Comparison of ENCODE assay signal across 21 cellular contexts in the genomic region with DNA sequence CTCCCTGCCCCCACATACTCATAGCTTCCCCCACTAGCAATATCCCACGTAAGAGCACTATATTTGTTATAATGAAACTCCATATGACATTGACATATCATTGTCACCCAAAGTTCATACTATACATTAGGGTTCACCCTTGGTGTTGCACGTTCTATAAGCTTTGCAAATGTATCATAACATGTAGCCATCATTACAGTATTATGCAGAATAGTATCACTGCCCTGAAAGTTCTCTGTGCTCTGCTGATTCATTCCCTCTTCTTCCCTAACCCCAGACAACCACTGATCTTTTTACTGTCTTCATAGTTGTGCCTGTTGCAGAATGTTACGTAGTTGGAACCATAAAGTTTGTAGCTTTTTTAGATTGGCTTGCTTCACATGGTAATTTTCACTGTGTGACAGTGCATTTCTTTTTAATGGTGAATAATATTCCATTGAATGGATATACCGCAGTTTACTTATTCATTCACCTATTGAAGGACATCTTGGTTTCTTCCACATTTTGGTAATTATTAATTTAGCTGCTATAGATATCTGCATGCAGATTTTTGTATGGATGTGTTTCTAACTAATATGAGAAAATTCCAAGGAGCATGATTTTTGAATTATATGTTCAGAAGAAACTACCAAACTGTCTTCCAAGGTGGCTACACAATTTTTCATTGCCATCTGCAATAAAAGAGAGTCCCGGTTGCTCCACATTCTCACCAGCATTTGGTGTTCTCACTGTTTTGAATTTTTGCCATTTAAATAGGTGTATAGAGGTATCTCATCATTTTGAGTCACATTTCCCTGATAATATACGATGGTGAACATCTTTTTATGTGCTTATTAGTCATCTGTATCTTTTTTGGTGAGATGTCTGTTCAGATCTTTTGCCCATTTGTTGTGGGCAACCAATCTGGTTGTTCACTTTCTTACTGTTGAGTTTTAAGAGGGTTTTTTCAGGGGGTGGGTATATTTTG. TPM values are rescaled to one million over a fixed set of nuclear protein-coding genes. Genes with fewer than 3 reads are reported as not detected.
DNase-seq lines count a peak whose midpoint lies in the region; ATAC-seq, FAIRE-seq and TF ChIP-seq lines count a peak whose summit lies in the region.
"Had no signal": no experiment of that assay in that cellular context is flagged by ENCODE, and none has a peak within 500 bp of the region (broad histone marks: within the 10 kb centered on the region; RNA-seq: fewer than 3 reads in every experiment).

No MANE protein-coding gene starts in this region.

- no peak overlapping the region for H3K4me3 ChIP-seq in neural progenitor cell
- no peak overlapping the region for H3K4me3 ChIP-seq in uterus

- no peak overlapping the region for H3K4me3 Mint-ChIP-seq in activated naive CD8-positive, alpha-beta T cell treated with anti-CD3 and anti-CD28 coated beads, Interleukin-2, amount 50 U/mL, for 24 hours
- no peak overlapping the region for H3K4me3 Mint-ChIP-seq in activated naive CD8-positive, alpha-beta T cell treated with anti-CD3 and anti-CD28 coated beads for 36 hours
- peak overlapping the region; percentile 6 for H3K4me3 Mint-ChIP-seq in neural progenitor cell
- H3K4me3 Mint-ChIP-seq in natural killer cell treated with Interleukin-12 subunit alpha and Interleukin-12 subunit beta and Interleukin-15 and Interleukin-18, amount 100 ng/mL, for 72 hours: no peak overlapping the region
- H3K4me3 Mint-ChIP-seq: activated T-helper 1 cell treated with anti-CD3 and anti-CD28 coated beads, Interleukin-12 subunit alpha, Interleukin-12 subunit beta, Interleukin-2, Interleukin-4 antibody, amounts not matched to agents 30 ng/mL and 10 ng/mL and 1 ng/mL, durations not matched to agents 14 hours and 24 hours and 36 hours; nephron progenitor cell had no signal

- intact Hi-C loops in uterus (cut with DNase I; ENCODE audit: low total_unique reads): no loop called here

- H3F3A ChIP-seq in neural progenitor cell (ENCODE audit: low read depth): peaks cover 17% of the 10 kb centered on the region

- no peaks in the 10 kb centered on the region for H3K27me3 Mint-ChIP-seq in activated naive CD8-positive, alpha-beta T cell treated with anti-CD3 and anti-CD28 coated beads, Interleukin-2, amount 50 U/mL, for 24 hours
- no peaks in the 10 kb centered on the region for H3K27me3 Mint-ChIP-seq in activated naive CD8-positive, alpha-beta T cell treated with anti-CD3 and anti-CD28 coated beads for 36 hours
- no peaks in the 10 kb centered on the region for H3K27me3 Mint-ChIP-seq in neural progenitor cell (ENCODE audit: insufficient read depth, low read depth)
- H3K27me3 Mint-ChIP-seq in natural killer cell treated with Interleukin-12 subunit alpha and Interleukin-12 subunit beta and Interleukin-15 and Interleukin-18, amount 100 ng/mL, for 72 hours: peaks cover 0 to 2% of the 10 kb centered on the region in 2 donors

- H3K79me2 ChIP-seq in neural progenitor cell (ENCODE audit: low read depth): no peaks in the 10 kb centered on the region

- TF ChIP-seq CTCF in neural progenitor cell (IDR thresholded peaks at IDR 0.05) (no peak), uterus (IDR thresholded peaks at IDR 0.05) (no peak)

- no peaks in the 10 kb centered on the region for H3K36me3 Mint-ChIP-seq in activated naive CD8-positive, alpha-beta T cell treated with anti-CD3 and anti-CD28 coated beads, Interleukin-2, amount 50 U/mL, for 24 hours (ENCODE audit: low read depth)
- H3K36me3 Mint-ChIP-seq in activated naive CD8-positive, alpha-beta T cell treated with anti-CD3 and anti-CD28 coated beads for 36 hours: peaks cover 4% of the 10 kb centered on the region
- peaks cover 4% of the 10 kb centered on the region for H3K36me3 Mint-ChIP-seq in neural progenitor cell
- no peaks in the 10 kb centered on the region for H3K36me3 Mint-ChIP-seq in natural killer cell treated with Interleukin-12 subunit alpha and Interleukin-12 subunit beta and Interleukin-15 and Interleukin-18, amount 100 ng/mL, for 72 hours

- H3K9ac ChIP-seq in neural progenitor cell: no peak overlapping the region

- H3K9me3 ChIP-seq in neural progenitor cell (ENCODE audit: low read depth) (peaks cover 9% of the 10 kb centered on the region), uterus (no peaks in the 10 kb centered on the region)

- H3K27ac Mint-ChIP-seq in activated naive CD8-positive, alpha-beta T cell treated with anti-CD3 and anti-CD28 coated beads, Interleukin-2, amount 50 U/mL, for 24 hours: no peak overlapping the region
- H3K27ac Mint-ChIP-seq in activated naive CD8-positive, alpha-beta T cell treated with anti-CD3 and anti-CD28 coated beads for 36 hours: no peak overlapping the region
- H3K27ac Mint-ChIP-seq in neural progenitor cell: no peak overlapping the region
- H3K27ac Mint-ChIP-seq in natural killer cell treated with Interleukin-12 subunit alpha and Interleukin-12 subunit beta and Interleukin-15 and Interleukin-18, amount 100 ng/mL, for 72 hours: no peak overlapping the region

- peaks cover 47% of the 10 kb centered on the region for H3K4me1 Mint-ChIP-seq in activated naive CD8-positive, alpha-beta T cell treated with anti-CD3 and anti-CD28 coated beads, Interleukin-2, amount 50 U/mL, for 24 hours
- peaks cover 39% of the 10 kb centered on the region for H3K4me1 Mint-ChIP-seq in activated naive CD8-positive, alpha-beta T cell treated with anti-CD3 and anti-CD28 coated beads for 36 hours
- H3K4me1 Mint-ChIP-seq in neural progenitor cell: peaks cover 13% of the 10 kb centered on the region
- peaks cover 0 to 7% of the 10 kb centered on the region in 2 donors for H3K4me1 Mint-ChIP-seq in natural killer cell treated with Interleukin-12 subunit alpha and Interleukin-12 subunit beta and Interleukin-15 and Interleukin-18, amount 100 ng/mL, for 72 hours (ENCODE audit: low read depth in 2 of 2)

- no peak overlapping the region for H2AFZ ChIP-seq in neural progenitor cell (replicated peaks)

- H3K36me3 ChIP-seq in neural progenitor cell (peaks cover 4% of the 10 kb centered on the region), uterus (no peaks in the 10 kb centered on the region)

- no peak for TF ChIP-seq POLR2A in uterus (IDR thresholded peaks at IDR 0.05)

- H3K27ac ChIP-seq in cingulate gyrus (ENCODE audit: low read depth, low read length) (peak overlapping the region; percentile 47), neural progenitor cell (no peak overlapping the region), uterus (peak overlapping the region; percentile 82 to 98)

- no peak for DNase-seq in activated naive CD8-positive, alpha-beta T cell treated with anti-CD3 and anti-CD28 coated beads, Interleukin-2, amount 50 U/mL, for 24 hours
- DNase-seq in activated naive CD8-positive, alpha-beta T cell treated with anti-CD3 and anti-CD28 coated beads for 36 hours: no peak
- DNase-seq in neural progenitor cell (ENCODE audit: low spot score) (no peak), uterus (no peak), HuH-7.5 (ENCODE audit: low spot score) (no peak), HTR-8/SVneo (ENCODE audit: insufficient read length, low spot score) (no peak)
- DNase-seq in natural killer cell treated with Interleukin-12 subunit alpha and Interleukin-12 subunit beta and Interleukin-15 and Interleukin-18, amount 100 ng/mL, for 72 hours (ENCODE audit: low spot score): no peak
- DNase-seq: amniotic stem cell, cerebellar nuclear complex, H7, hippocampal formation, kidney glomerular epithelial cell, NCI-H1930, NCI-H446, nephron progenitor cell, RPMI8226 had no signal

- H3K4me1 ChIP-seq in neural progenitor cell (peaks cover 14% of the 10 kb centered on the region), uterus (peaks cover 4 to 5% of the 10 kb centered on the region in 2 donors)

- no peak overlapping the region for H3K4me2 ChIP-seq in neural progenitor cell

- ATAC-seq in activated naive CD8-positive, alpha-beta T cell treated with anti-CD3 and anti-CD28 coated beads, Interleukin-2, amount 50 U/mL, for 24 hours: peak; percentile 55
- no peak for ATAC-seq in natural killer cell treated with Interleukin-12 subunit alpha and Interleukin-12 subunit beta and Interleukin-15 and Interleukin-18, amount 100 ng/mL, for 72 hours

- peaks cover 5% of the 10 kb centered on the region for H3K9me3 Mint-ChIP-seq in activated naive CD8-positive, alpha-beta T cell treated with anti-CD3 and anti-CD28 coated beads, Interleukin-2, amount 50 U/mL, for 24 hours
- H3K9me3 Mint-ChIP-seq in activated naive CD8-positive, alpha-beta T cell treated with anti-CD3 and anti-CD28 coated beads for 36 hours: peaks cover 7% of the 10 kb centered on the region
- H3K9me3 Mint-ChIP-seq in neural progenitor cell: peaks cover 14% of the 10 kb centered on the region
- H3K9me3 Mint-ChIP-seq in natural killer cell treated with Interleukin-12 subunit alpha and Interleukin-12 subunit beta and Interleukin-15 and Interleukin-18, amount 100 ng/mL, for 72 hours: no peaks in the 10 kb centered on the region

- no peak for FAIRE-seq in HTR-8/SVneo (lab: Jason Lieb, UNC)
- FAIRE-seq: GM18507, TTC549, urothelium cell line had no signal

- H4K20me1 ChIP-seq in neural progenitor cell (ENCODE audit: low read depth): no peaks in the 10 kb centered on the region

- H3K27me3 ChIP-seq in neural progenitor cell (no peaks in the 10 kb centered on the region), uterus (no peaks in the 10 kb centered on the region)

RNA-seq across cellular contexts. Expression of gene CD200, which starts 59.7 kb away (rescaled TPM):
- 10 to 100 TPM; 32.7 to 33.6 TPM for total RNA-seq in activated naive CD8-positive, alpha-beta T cell treated with anti-CD3 and anti-CD28 coated beads for 36 hours
- total RNA-seq in neural progenitor cell (ENCODE audit: low replicate concordance) (41.5 and 48.4 TPM in 2 replicates), uterus (10 to 100 TPM; 15.6 to 31.8 (median 23.6) TPM)
- total RNA-seq in natural killer cell treated with Interleukin-12 subunit alpha and Interleukin-12 subunit beta and Interleukin-15 and Interleukin-18, amount 100 ng/mL, for 72 hours: under 1 TPM; 0.17 to 0.36 TPM

Comparison
In these comparisons a context has a peak if more than half of its experiments do, and no peak if none do; other contexts are left out.
1. RNA of gene CD200, which starts 59.7 kb away (total RNA-seq): 41.5 to 48.4 TPM in neural progenitor cell, 32.7 to 33.6 TPM in activated naive CD8-positive, alpha-beta T cell treated with anti-CD3 and anti-CD28 coated beads for 36 hours and 15.6 to 31.8 TPM in uterus; 0.17 to 0.36 TPM in natural killer cell treated with Interleukin-12 subunit alpha and Interleukin-12 subunit beta and Interleukin-15 and Interleukin-18, amount 100 ng/mL, for 72 hours; every median in the first group is over 10 times any median in the second.